19 cellular contexts compared by ENCODE assay signal in genomic region chr3:60444898-60445297, GRCh38.
DNase-seq lines count a peak whose midpoint lies in the region; ATAC-seq and TF ChIP-seq lines count a peak whose summit lies in the region.
"Had no signal": no experiment of that assay in that cellular context is flagged by ENCODE, and none has a peak within 500 bp of the region (broad histone marks: within the 10 kb centered on the region; RNA-seq: fewer than 3 reads in every experiment).

No MANE protein-coding gene starts in this region.

- no peaks in the 10 kb centered on the region for H3K79me2 ChIP-seq in trophoblast cell (ENCODE audit: control insufficient read depth, insufficient read depth, low read length, poor library complexity)

- H3K27ac ChIP-seq in trophoblast cell (ENCODE audit: low read depth, low read length) (peak overlapping the region; percentile 27), left ventricle myocardium inferior (replicated peaks) (no peak overlapping the region)
- H3K27ac ChIP-seq: 22Rv1; A549; BLaER1 treated with 17β-estradiol and CSF1 and Interleukin-3, amounts not matched to agents 10 nM and 100 nM; C4-2B had no signal

- H2BK120ac ChIP-seq in trophoblast cell (ENCODE audit: insufficient read depth, low read length, poor library complexity), result no peak overlapping the region

- H3K4me3 Mint-ChIP-seq in WTC11, result no peak overlapping the region
- H3K4me3 Mint-ChIP-seq: B cell; CD4-positive, alpha-beta T cell; CD8-positive, alpha-beta T cell had no signal

- H3K9me3 ChIP-seq in trophoblast cell (ENCODE audit: insufficient read depth, low read depth, low read length) (no peaks in the 10 kb centered on the region), left ventricle myocardium inferior (replicated peaks) (no peaks in the 10 kb centered on the region)
- H3K9me3 ChIP-seq: A549, Caco-2 had no signal

- H4K12ac ChIP-seq in trophoblast cell (ENCODE audit: low read depth, low read length), result no peak overlapping the region

- CTCF ChIA-PET in WTC11 (lab: Charles Lee), result no interaction called here

- POLR2A ChIA-PET in WTC11 (lab: Charles Lee), result no interaction called here

- DNase-seq in NCI-H526 (lab: John Stamatoyannopoulos, UW), result peak; percentile 21 to 62
- DNase-seq in WTC11 (ENCODE audit: low spot score), result no peak
- DNase-seq in trophoblast cell, result peak; percentile 11 to 60
- no peak for DNase-seq in left ventricle myocardium inferior
- no peak for DNase-seq in DMS79 treated with DMSO at 0.1 percent for 48 hours (lab: John Stamatoyannopoulos, UW)
- DNase-seq: AML-193; Caco-2; Calu3; CD4-positive, alpha-beta T cell; CD8-positive, alpha-beta T cell; DND-41; EL; GDM1 had no signal

- no peak overlapping the region for H3K14ac ChIP-seq in trophoblast cell (ENCODE audit: low read length)

- H3K36me3 ChIP-seq in trophoblast cell (ENCODE audit: control insufficient read depth in 1 of 2, insufficient read depth in 2 of 2, low read length in 2 of 2), result no peaks in the 10 kb centered on the region
- H3K36me3 ChIP-seq in left ventricle myocardium inferior, result no peaks in the 10 kb centered on the region
- H3K36me3 ChIP-seq: BLaER1 treated with 17β-estradiol and CSF1 and Interleukin-3, amounts not matched to agents 10 nM and 100 nM had no signal

- TF ChIP-seq CTCF in WTC11 (IDR thresholded peaks at IDR 0.05) (no peak), left ventricle myocardium inferior (IDR thresholded peaks at IDR 0.05; ENCODE audit: borderline replicate concordance) (no peak)

- intact Hi-C loops in left ventricle myocardium inferior (cut with micrococcal nuclease), result no loop called here

- no peak overlapping the region for H3K18ac ChIP-seq in trophoblast cell (ENCODE audit: low read length)

- H3K36me3 Mint-ChIP-seq in WTC11, result peaks cover 6% of the 10 kb centered on the region
- H3K36me3 Mint-ChIP-seq: CD8-positive, alpha-beta T cell had no signal

- no peak overlapping the region for H3K23ac ChIP-seq in trophoblast cell (ENCODE audit: low read length)

- H3K4me1 ChIP-seq in trophoblast cell (ENCODE audit: control insufficient read depth in 1 of 2, insufficient read depth in 2 of 2, low read length in 2 of 2) (peaks cover 0 to 1% of the 10 kb centered on the region in 2 experiments), left ventricle myocardium inferior (no peaks in the 10 kb centered on the region)
- H3K4me1 ChIP-seq: A549; BLaER1 treated with 17β-estradiol and CSF1 and Interleukin-3, amounts not matched to agents 10 nM and 100 nM; Caco-2 had no signal

- peaks cover 15% of the 10 kb centered on the region for H3K4me1 Mint-ChIP-seq in WTC11
- H3K4me1 Mint-ChIP-seq: B cell had no signal

- no peak overlapping the region for H2BK12ac ChIP-seq in trophoblast cell (ENCODE audit: low read length)

- H3K27ac Mint-ChIP-seq in WTC11, result no peak overlapping the region
- H3K27ac Mint-ChIP-seq: B cell; CD4-positive, alpha-beta T cell; CD8-positive, alpha-beta T cell had no signal

- no peak overlapping the region for H2AK5ac ChIP-seq in trophoblast cell (ENCODE audit: low read length)

- H3K4me3 ChIP-seq in trophoblast cell (ENCODE audit: low read depth, low read length), result no peak overlapping the region
- H3K4me3 ChIP-seq in left ventricle myocardium inferior, result no peak overlapping the region
- H3K4me3 ChIP-seq: A549; BLaER1 treated with 17β-estradiol and CSF1 and Interleukin-3, amounts not matched to agents 10 nM and 100 nM; GM12878 had no signal

- H2BK5ac ChIP-seq in trophoblast cell (ENCODE audit: low read depth, low read length, poor library complexity), result no peak overlapping the region

- ATAC-seq in WTC11, result peak; percentile 55
- ATAC-seq: A549; CD8-positive, alpha-beta T cell; GM12878 had no signal

- H3K9ac ChIP-seq in trophoblast cell (ENCODE audit: low read length), result no peak overlapping the region
- H3K9ac ChIP-seq: BLaER1 treated with 17β-estradiol and CSF1 and Interleukin-3, amounts not matched to agents 10 nM and 100 nM had no signal

- H4K8ac ChIP-seq in trophoblast cell (ENCODE audit: low read depth, low read length), result no peak overlapping the region

- H2AFZ ChIP-seq in trophoblast cell (ENCODE audit: insufficient read depth, low read length, poor library complexity), result no peak overlapping the region

- no CpG with 5 or more reads among the region's 4 CpGs for WGBS in trophoblast cell (ENCODE audit: extremely low coverage, insufficient coverage, insufficient read length)

- H4K91ac ChIP-seq in trophoblast cell (ENCODE audit: low read depth, low read length), result no peak overlapping the region

- no peaks in the 10 kb centered on the region for H3K27me3 Mint-ChIP-seq in WTC11 (ENCODE audit: low read depth)
- H3K27me3 Mint-ChIP-seq: B cell; CD4-positive, alpha-beta T cell had no signal

- H3K79me1 ChIP-seq in trophoblast cell (ENCODE audit: low read length), result no peaks in the 10 kb centered on the region

- H3K4ac ChIP-seq in trophoblast cell (ENCODE audit: low read depth, low read length), result no peak overlapping the region

- 0 out of 2 replicates have a peak, but pooled peaks cover 8% of the 10 kb centered on the region for H3K9me3 Mint-ChIP-seq in WTC11
- H3K9me3 Mint-ChIP-seq: CD4-positive, alpha-beta T cell; CD8-positive, alpha-beta T cell had no signal

- H3K4me2 ChIP-seq in trophoblast cell (ENCODE audit: low read length), result no peak overlapping the region
- H3K4me2 ChIP-seq: A549; BLaER1 treated with 17β-estradiol and CSF1 and Interleukin-3, amounts not matched to agents 10 nM and 100 nM had no signal

- H3K27me3 ChIP-seq in trophoblast cell (ENCODE audit: insufficient read depth, low read length) (no peaks in the 10 kb centered on the region), left ventricle myocardium inferior (ENCODE audit: low read depth) (no peaks in the 10 kb centered on the region)
- H3K27me3 ChIP-seq: BLaER1 treated with 17β-estradiol and CSF1 and Interleukin-3, amounts not matched to agents 10 nM and 100 nM had no signal

TF ChIP-seq in WTC11, 78 proteins besides CTCF, POLR2A, EP300 and RAD21 (continues in another document):
- TF ChIP-seq ATF2 (CRISPR knock-in tag; IDR thresholded peaks at IDR 0.05; ENCODE audit: borderline replicate concordance, low read depth), result no peak
- TF ChIP-seq MAX (CRISPR knock-in tag; IDR thresholded peaks at IDR 0.05), result no peak
- no peak for TF ChIP-seq FOXJ3 (CRISPR knock-in tag; IDR thresholded peaks at IDR 0.05; ENCODE audit: borderline replicate concordance)
- TF ChIP-seq FOXP4 (CRISPR knock-in tag; IDR thresholded peaks at IDR 0.05), result no peak
- no peak for TF ChIP-seq TEAD4 (CRISPR knock-in tag; IDR thresholded peaks at IDR 0.05)
- no peak for TF ChIP-seq EMX1 (CRISPR knock-in tag; IDR thresholded peaks at IDR 0.05)
- TF ChIP-seq AFF4 (CRISPR knock-in tag; IDR thresholded peaks at IDR 0.05; ENCODE audit: borderline replicate concordance), result no peak

Comparison
In these comparisons a context has a peak if more than half of its experiments do, and no peak if none do; other contexts are left out.
1. DNase-seq: peak in NCI-H526 (2 of 2) and trophoblast cell (2 of 2); none in WTC11 (single experiment), left ventricle myocardium inferior (single experiment) and DMS79 treated with DMSO at 0.1 percent for 48 hours (single experiment).